Comparison of ENCODE assay signal across 9 cellular contexts in the genomic region with DNA sequence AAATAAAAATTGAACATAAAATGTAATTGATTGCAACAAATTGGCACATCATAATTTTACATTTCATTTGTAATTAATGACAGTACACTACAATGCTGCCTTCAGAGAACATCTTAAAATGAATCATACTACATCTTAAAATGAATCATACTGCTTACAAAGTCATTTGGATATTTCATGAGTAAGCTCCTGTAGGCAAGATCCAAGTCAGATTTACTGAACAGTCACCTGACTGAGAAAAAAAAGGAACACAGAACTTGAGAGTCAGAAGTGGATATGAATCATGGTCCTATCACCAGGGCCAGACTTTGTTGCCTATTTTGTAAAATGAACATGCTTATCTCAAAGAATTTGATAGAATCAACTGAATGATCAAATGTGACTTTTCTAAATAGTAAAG. TPM values are rescaled to one million over a fixed set of nuclear protein-coding genes. Genes with fewer than 3 reads are reported as not detected.
DNase-seq lines count a peak whose midpoint lies in the region; ATAC-seq and TF ChIP-seq lines count a peak whose summit lies in the region.
"Had no signal": no experiment of that assay in that cellular context is flagged by ENCODE, and none has a peak within 500 bp of the region (broad histone marks: within the 10 kb centered on the region; RNA-seq: fewer than 3 reads in every experiment).

No MANE protein-coding gene starts in this region.

- no peak overlapping the region for H3K4me3 Mint-ChIP-seq in activated naive CD4-positive, alpha-beta T cell treated with anti-CD3 and anti-CD28 coated beads, Interleukin-2, amount 10 ng/mL, durations not matched to agents 7 days and 5 days

- no peak overlapping the region for H3K18ac ChIP-seq in trophoblast cell (ENCODE audit: low read length)

- H3K4me1 ChIP-seq in ascending aorta (peaks cover 11 to 48% of the 10 kb centered on the region in 2 donors), trophoblast cell (ENCODE audit: control insufficient read depth in 1 of 2, insufficient read depth in 2 of 2, low read length in 2 of 2) (no peaks in the 10 kb centered on the region)

- ATAC-seq in HG03378 (IDR thresholded peaks at IDR 0.05; ENCODE audit: unreplicated experiment), result peak; percentile 78

- no peaks in the 10 kb centered on the region for H3K36me3 ChIP-seq in ascending aorta
- peaks cover 0 to 2% of the 10 kb centered on the region in 2 experiments for H3K36me3 ChIP-seq in trophoblast cell (ENCODE audit: control insufficient read depth in 1 of 2, insufficient read depth in 2 of 2, low read length in 2 of 2)

- H3K27ac ChIP-seq in ascending aorta (peak overlapping the region; percentile 45 to 62), trophoblast cell (ENCODE audit: low read depth, low read length) (no peak overlapping the region)

- H3K9ac ChIP-seq in trophoblast cell (ENCODE audit: low read length), result no peak overlapping the region

- no peak overlapping the region for H2AFZ ChIP-seq in trophoblast cell (ENCODE audit: insufficient read depth, low read length, poor library complexity)

- no peak for DNase-seq in activated naive CD4-positive, alpha-beta T cell treated with anti-CD3 and anti-CD28 coated beads, Interleukin-2, amount 10 ng/mL, durations not matched to agents 7 days and 5 days
- no peak for DNase-seq in activated naive CD4-positive, alpha-beta T cell treated with anti-CD3 and anti-CD28 coated beads, Interleukin-2, amount 50 U/mL, for 16 hours
- DNase-seq in ascending aorta (ENCODE audit: low spot score in 2 of 2), result no peak
- peak; percentile 4 to 65 for DNase-seq in trophoblast cell
- no peak for DNase-seq in stimulated activated naive CD4-positive, alpha-beta T cell treated with Interleukin-2 at 50 U/mL for 16 hours (lab: John Stamatoyannopoulos, UW)
- DNase-seq in GOT3 (lab: John Stamatoyannopoulos, UW), result no peak
- no peak for DNase-seq in HK-2 (ENCODE audit: unreplicated experiment)
- DNase-seq: right cardiac atrium had no signal

- no peak for TF ChIP-seq CTCF in ascending aorta (IDR thresholded peaks at IDR 0.05)

- CTCF ChIA-PET in activated naive CD4-positive, alpha-beta T cell treated with anti-CD3 and anti-CD28 coated beads, Interleukin-2, amount 10 ng/mL, durations not matched to agents 7 days and 5 days (lab: Charles Lee), result interaction anchor here (3.2 kb wide), 1 partner anchor 17 kb away, joined by 17 read pairs; no protein-coding TSS in a partner anchor

- no peak overlapping the region for H3K4me3 ChIP-seq in ascending aorta
- no peak overlapping the region for H3K4me3 ChIP-seq in trophoblast cell (ENCODE audit: low read depth, low read length)

- H3K79me2 ChIP-seq in trophoblast cell (ENCODE audit: control insufficient read depth, insufficient read depth, low read length, poor library complexity), result no peaks in the 10 kb centered on the region

- intact Hi-C loops in ascending aorta (cut with DNase I), result loop anchor here (2.0 to 5.0 kb wide), 2 partner anchors 33 to 83 kb away; partner anchors contain the start of gene FBLN5

- H3K27me3 ChIP-seq in ascending aorta (no peaks in the 10 kb centered on the region), trophoblast cell (ENCODE audit: insufficient read depth, low read length) (no peaks in the 10 kb centered on the region)

- no peak overlapping the region for H3K4ac ChIP-seq in trophoblast cell (ENCODE audit: low read depth, low read length)

- no peak overlapping the region for H3K14ac ChIP-seq in trophoblast cell (ENCODE audit: low read length)

- H4K8ac ChIP-seq in trophoblast cell (ENCODE audit: low read depth, low read length), result no peak overlapping the region

- no peak overlapping the region for H2BK120ac ChIP-seq in trophoblast cell (ENCODE audit: insufficient read depth, low read length, poor library complexity)

- no peak overlapping the region for H4K12ac ChIP-seq in trophoblast cell (ENCODE audit: low read depth, low read length)

- H3K9me3 ChIP-seq in ascending aorta (no peaks in the 10 kb centered on the region), trophoblast cell (ENCODE audit: insufficient read depth, low read depth, low read length) (no peaks in the 10 kb centered on the region)

- H3K79me1 ChIP-seq in trophoblast cell (ENCODE audit: low read length), result no peaks in the 10 kb centered on the region

- H3K4me2 ChIP-seq in trophoblast cell (ENCODE audit: low read length), result no peak overlapping the region

- H2AK5ac ChIP-seq in trophoblast cell (ENCODE audit: low read length), result no peak overlapping the region

- H3K36me3 Mint-ChIP-seq in activated naive CD4-positive, alpha-beta T cell treated with anti-CD3 and anti-CD28 coated beads, Interleukin-2, amount 10 ng/mL, durations not matched to agents 7 days and 5 days, result peaks cover 38% of the 10 kb centered on the region

- no peaks in the 10 kb centered on the region for H3K27me3 Mint-ChIP-seq in activated naive CD4-positive, alpha-beta T cell treated with anti-CD3 and anti-CD28 coated beads, Interleukin-2, amount 10 ng/mL, durations not matched to agents 7 days and 5 days

- H2BK12ac ChIP-seq in trophoblast cell (ENCODE audit: low read length), result no peak overlapping the region

- H3K23ac ChIP-seq in trophoblast cell (ENCODE audit: low read length), result no peak overlapping the region

- peak overlapping the region; percentile 50 for H3K27ac Mint-ChIP-seq in activated naive CD4-positive, alpha-beta T cell treated with anti-CD3 and anti-CD28 coated beads, Interleukin-2, amount 10 ng/mL, durations not matched to agents 7 days and 5 days

- H3K4me1 Mint-ChIP-seq in activated naive CD4-positive, alpha-beta T cell treated with anti-CD3 and anti-CD28 coated beads, Interleukin-2, amount 10 ng/mL, durations not matched to agents 7 days and 5 days, result peaks cover 14% of the 10 kb centered on the region

- H3K9me3 Mint-ChIP-seq in activated naive CD4-positive, alpha-beta T cell treated with anti-CD3 and anti-CD28 coated beads, Interleukin-2, amount 10 ng/mL, durations not matched to agents 7 days and 5 days, result no peaks in the 10 kb centered on the region

- no peak overlapping the region for H4K91ac ChIP-seq in trophoblast cell (ENCODE audit: low read depth, low read length)

- H2BK5ac ChIP-seq in trophoblast cell (ENCODE audit: low read depth, low read length, poor library complexity), result no peak overlapping the region

RNA-seq across cellular contexts. Expression of gene FBLN5, which starts 32.7 kb away (rescaled TPM):
- total RNA-seq in ascending aorta, result 280 TPM
- 17.9 and 18.1 TPM in 2 replicates for polyA plus RNA-seq in trophoblast cell (2013)

RNA-seq across cellular contexts. Expression of gene TRIP11, which starts 59.7 kb away (rescaled TPM):
- 8.8 TPM for total RNA-seq in ascending aorta
- polyA plus RNA-seq in trophoblast cell (2013), result 21.2 and 22.2 TPM in 2 replicates

Comparison
In these comparisons a context has a peak if more than half of its experiments do, and no peak if none do; other contexts are left out.
1. DNase-seq: peak in trophoblast cell (2 of 2); none in activated naive CD4-positive, alpha-beta T cell treated with anti-CD3 and anti-CD28 coated beads, Interleukin-2, amount 10 ng/mL, durations not matched to agents 7 days and 5 days (single experiment), activated naive CD4-positive, alpha-beta T cell treated with anti-CD3 and anti-CD28 coated beads, Interleukin-2, amount 50 U/mL, for 16 hours (single experiment), ascending aorta (0 of 2), stimulated activated naive CD4-positive, alpha-beta T cell treated with Interleukin-2 at 50 U/mL for 16 hours (single experiment), GOT3 (single experiment) and HK-2 (single experiment).